9 cellular contexts compared by ENCODE assay signal in genomic region chr20:37528442-37529213, GRCh38. TPM values are rescaled to one million over a fixed set of nuclear protein-coding genes. Genes with fewer than 3 reads are reported as not detected.
DNase-seq lines count a peak whose midpoint lies in the region; ATAC-seq, FAIRE-seq and TF ChIP-seq lines count a peak whose summit lies in the region.
"Had no signal": no experiment of that assay in that cellular context is flagged by ENCODE, and none has a peak within 500 bp of the region (broad histone marks: within the 10 kb centered on the region; RNA-seq: fewer than 3 reads in every experiment).

No MANE protein-coding gene starts in this region.

- POLR2A ChIA-PET in A549 (lab: Yijun Ruan, JAX) (no interaction called here), K562 (lab: Yijun Ruan, JAX) (interaction anchor here (0.6 to 1.0 kb wide), 3 partner anchors 149 to 433 kb away, joined by 3 read pairs; partner anchors contain the start of gene RBL1)

- H3K27ac ChIP-seq in A549 (peak overlapping the region; percentile 96 to 99), K562 (ENCODE audit: extremely low read depth, low read depth, low read length) (peak overlapping the region; percentile 97), mesodermal cell (ENCODE audit: low read depth, low read length, severe bottlenecking) (peak overlapping the region; percentile 99)

- no peak for TF ChIP-seq EP300 in A549 (IDR thresholded peaks at IDR 0.05)
- TF ChIP-seq EP300 in K562 (IDR thresholded peaks at IDR 0.05; ENCODE audit: low read length): no peak

- FAIRE-seq in A549 (lab: Jason Lieb, UNC) (no peak), K562 (lab: Jason Lieb, UNC) (peak; percentile 26)
- FAIRE-seq: islet of Langerhans had no signal

- in situ Hi-C loops in K562 (cut with MboI): loop anchor here (5.0 kb wide), 1 partner anchor 256 kb away; no protein-coding TSS in a partner anchor

- DNase-seq in A549 (ENCODE audit: low read depth in 1 of 2, low spot score in 1 of 2) (no peak), K562 (ENCODE audit: extremely low read depth in 1 of 4, low spot score in 3 of 4) (no peak), C1 segment of cervical spinal cord (lab: John Stamatoyannopoulos, UW) (no peak), A172 (ENCODE audit: low spot score) (no peak)
- no peak for DNase-seq in stimulated activated CD8-positive, alpha-beta memory T cell treated with anti-CD3 and anti-CD28 coated beads, Interleukin-4, amount 100 ng/mL, for 48 hours

- TF ChIP-seq RAD21 in A549 (conservative IDR thresholded peaks at IDR 0.05 in 1 of 2, IDR thresholded peaks at IDR 0.05 in 1 of 2) (no peak), K562 (CRISPR knock-in tag; conservative IDR thresholded peaks at IDR 0.05 in 1 of 2, IDR thresholded peaks at IDR 0.05 in 1 of 2) (no peak)

- H3K4me1 ChIP-seq in A549: peaks cover 30% of the 10 kb centered on the region
- peaks cover 28 to 32% of the 10 kb centered on the region in 2 experiments for H3K4me1 ChIP-seq in K562 (replicated peaks in 1 of 2; ENCODE audit: control insufficient read depth in 2 of 2, insufficient read depth in 2 of 2, low read length in 2 of 2)
- H3K4me1 ChIP-seq in mesodermal cell (ENCODE audit: control insufficient read depth, insufficient read depth, low read length, poor library complexity, severe bottlenecking): peaks cover 19% of the 10 kb centered on the region

- no peaks in the 10 kb centered on the region; the same call in 1 of the 2 replicates for H4K20me1 ChIP-seq in K562 (replicated peaks; ENCODE audit: control insufficient read depth, insufficient read depth, low read length)

- TSS peak; percentile 96 for BruUV-seq in K562 (replicated peaks; lab: Mats Ljungman, UMichigan)

- peak overlapping the region; percentile 84 for H3K4me2 ChIP-seq in A549
- peak overlapping the region; percentile 85 for H3K4me2 ChIP-seq in K562 (ENCODE audit: insufficient read depth, low read length)

- CTCF ChIA-PET in A549 (lab: Yijun Ruan, JAX): interaction anchor here (0.7 to 10.2 kb wide), 9 partner anchors 13 to 335 kb away, joined by 3 to 120 read pairs (median 4); no protein-coding TSS in a partner anchor
- CTCF ChIA-PET in K562 (lab: Yijun Ruan, JAX; ENCODE audit: low intra/inter-chr PET ratio): interaction anchor here (1.6 kb wide), 1 partner anchor 336 kb away, joined by 3 read pairs; no protein-coding TSS in a partner anchor

- ATAC-seq in A549 (peak; percentile 14 to 36; a peak in 5 of 6 replicates), HG02973 (IDR thresholded peaks at IDR 0.05; ENCODE audit: unreplicated experiment) (peak; percentile 5), K562 (peak; percentile 11), GM21576 (IDR thresholded peaks at IDR 0.05; ENCODE audit: unreplicated experiment) (no peak)

- intact Hi-C loops in K562 (cut with micrococcal nuclease): loop anchor here (2.0 to 5.0 kb wide), 2 partner anchors 136 to 246 kb away; no protein-coding TSS in a partner anchor

- TF ChIP-seq POLR2A in A549 (IDR thresholded peaks at IDR 0.05; ENCODE audit: low read length) (no peak), K562 (conservative IDR thresholded peaks at IDR 0.05) (no peak)

- 0 out of 3 replicates have a peak, but pooled peaks cover 5% of the 10 kb centered on the region for H3K36me3 ChIP-seq in K562 (ENCODE audit: control insufficient read depth, insufficient read depth, low read length)
- peaks cover 21% of the 10 kb centered on the region for H3K36me3 ChIP-seq in mesodermal cell (ENCODE audit: control insufficient read depth, insufficient read depth, low read length)

- H3K9me3 ChIP-seq in A549 (no peaks in the 10 kb centered on the region), K562 (replicated peaks; ENCODE audit: control insufficient read depth, insufficient read depth, low read depth, low read length) (no peaks in the 10 kb centered on the region), mesodermal cell (ENCODE audit: control insufficient read depth, low read length) (no peaks in the 10 kb centered on the region)

- H3K27me3 ChIP-seq in K562 (ENCODE audit: control insufficient read depth in 2 of 2, insufficient read depth in 2 of 2, low read length in 2 of 2): no peaks in the 10 kb centered on the region

- H3K4me3 ChIP-seq in A549 (peak overlapping the region; percentile 100), K562 (peak overlapping the region; percentile 84), mesodermal cell (ENCODE audit: extremely low read depth, insufficient read depth, low read length, poor library complexity, severe bottlenecking) (peak overlapping the region; percentile 97)

- peaks cover 38% of the 10 kb centered on the region for H3K79me2 ChIP-seq in K562 (ENCODE audit: control insufficient read depth, insufficient read depth, low read length)

- H3K9me1 ChIP-seq in K562 (ENCODE audit: control insufficient read depth, insufficient read depth, low read length): peaks cover 4% of the 10 kb centered on the region

- TF ChIP-seq CTCF in A549 (IDR thresholded peaks at IDR 0.05): no peak
- TF ChIP-seq CTCF in K562 (IDR thresholded peaks at IDR 0.05 in 2 of 3, conservative IDR thresholded peaks at IDR 0.05 in 1 of 3; ENCODE audit: insufficient read depth in 2 of 3, low read depth in 1 of 3, low read length in 3 of 3): no peak

- H2AFZ ChIP-seq in K562 (ENCODE audit: low read depth, low read length): peak overlapping the region; percentile 94

- 46% methylated on average over 10 of the region's 10 CpGs for WGBS in A549 (ENCODE audit: missing lambda C conversion rate)
- WGBS in K562 (ENCODE audit: insufficient coverage, low coverage, missing lambda C conversion rate): 49% methylated on average over 10 of the region's 10 CpGs
- 68 to 77% methylated on average over 5 to 7 of the region's 10 CpGs for WGBS in mesodermal cell (ENCODE audit: insufficient coverage in 2 of 2), 2 experiments

- peak overlapping the region; percentile 88 to 92 for H3K9ac ChIP-seq in K562 (ENCODE audit: insufficient read depth in 1 of 2, low read depth in 2 of 2, low read length in 2 of 2)

TF ChIP-seq in A549, 52 proteins besides CTCF, POLR2A, EP300 and RAD21 (continues in another document):
- TF ChIP-seq EHMT2 (IDR thresholded peaks at IDR 0.05; ENCODE audit: low read depth): no peak
- TF ChIP-seq JUN (IDR thresholded peaks at IDR 0.05): no peak

RNA-seq across cellular contexts. Expression of gene BLCAP, which starts 1.0 kb away (rescaled TPM):
- polyA plus RNA-seq in A549 (2011; rRNA removed) (48.3 and 49.0 TPM in 2 replicates), A549 (2017; fragmentation: RNase III; extraction: RNeasy Plus Mini Kit Qiagen cat#74134 plus additional on column Dnase treatment) (30.3 to 31.5 TPM (median 30.7 TPM) in 3 replicates), K562 (2011; rRNA removed) (29.6 and 41.5 TPM in 2 replicates), K562 (2014; fragmentation: Illumina TruSeq; extraction: Trizol) (31.5 and 31.9 TPM in 2 replicates), K562 (2014; fragmentation: Nextera tagmentation; extraction: Ambion mirVana) (10 to 100 TPM; 16.9 to 17.3 TPM), K562 (2014; rRNA removed) (37.1 and 38.9 TPM in 2 replicates)
- polyA plus RNA-seq in A549 (2012; cell fraction: cytosol; rRNA removed): 38.7 and 49.6 TPM in 2 replicates
- polyA plus RNA-seq in A549 (2012; cell fraction: nucleus; rRNA removed): 40.4 and 41.5 TPM in 2 replicates
- 43.4 and 43.9 TPM in 2 replicates for polyA minus RNA-seq in A549 (2011; rRNA and poly(A)+ RNA removed)
- 43.7 and 53.8 TPM in 2 replicates for total RNA-seq in K562 (2011; cell fraction: chromatin; rRNA removed; ENCODE audit: low replicate concordance)
- total RNA-seq in K562 (2011; cell fraction: nucleolus; rRNA removed): 36.5 and 40.0 TPM in 2 replicates
- total RNA-seq in K562 (2011; cell fraction: nucleoplasm; rRNA removed): 62.1 and 86.8 TPM in 2 replicates
- total RNA-seq in K562 (2014; rRNA removed) (20.6 and 24.2 TPM in 2 replicates), K562 (2014; rRNA removed; fragmentation: Illumina TruSeq; extraction: Trizol) (19.6 and 21.0 TPM in 2 replicates), K562 (2015; rRNA removed; fragmentation: Illumina TruSeq; extraction: Trizol) (26.4 and 27.6 TPM in 2 replicates), K562 (2021) (30.1 and 34.0 TPM in 2 replicates)
- polyA plus RNA-seq in K562 (2011; cell fraction: cytosol; rRNA removed): 47.2 and 47.4 TPM in 2 replicates
- 31.4 and 37.8 TPM in 2 replicates for polyA plus RNA-seq in K562 (2011; cell fraction: nucleus; rRNA removed)
- polyA plus RNA-seq in K562 (2012): 25.2 and 30.6 TPM in 2 replicates
- 23.6 and 40.0 TPM in 2 replicates for polyA minus RNA-seq in K562 (2011; rRNA and poly(A)+ RNA removed)
- polyA minus RNA-seq in K562 (2011; cell fraction: cytosol; rRNA and poly(A)+ RNA removed): 11.2 and 17.5 TPM in 2 replicates
- polyA minus RNA-seq in K562 (2011; cell fraction: nucleus; rRNA and poly(A)+ RNA removed): 9.4 and 10.1 TPM in 2 replicates
- polyA plus RNA-seq in mesodermal cell (2013, experiment 1 of 2): 52.8 TPM
- polyA plus RNA-seq in mesodermal cell (2013, experiment 2 of 2): 45.0 TPM
- 32.0 and 32.3 TPM in 2 replicates for total RNA-seq in A172 (2014; rRNA removed; shearing (Covaris generic))

RNA-seq across cellular contexts. Expression of gene NNAT, which starts 7.6 kb away (rescaled TPM):
- not detected in 2 replicates for polyA plus RNA-seq in A549 (2011; rRNA removed)
- polyA plus RNA-seq in A549 (2012; cell fraction: cytosol; rRNA removed): not detected in 2 replicates
- not detected in 2 replicates for polyA plus RNA-seq in A549 (2012; cell fraction: nucleus; rRNA removed)
- polyA plus RNA-seq in A549 (2017; fragmentation: RNase III; extraction: RNeasy Plus Mini Kit Qiagen cat#74134 plus additional on column Dnase treatment): not detected in 3 replicates
- not detected in 2 replicates for polyA minus RNA-seq in A549 (2011; rRNA and poly(A)+ RNA removed)
- not detected in 2 replicates for total RNA-seq in K562 (2011; cell fraction: chromatin; rRNA removed; ENCODE audit: low replicate concordance)
- total RNA-seq in K562 (2011; cell fraction: nucleolus; rRNA removed): not detected in 2 replicates
- total RNA-seq in K562 (2011; cell fraction: nucleoplasm; rRNA removed): not detected in 2 replicates
- not detected in 2 replicates for total RNA-seq in K562 (2014; rRNA removed)
- not detected in 2 replicates for total RNA-seq in K562 (2014; rRNA removed; fragmentation: Illumina TruSeq; extraction: Trizol)
- not detected in 2 replicates for total RNA-seq in K562 (2015; rRNA removed; fragmentation: Illumina TruSeq; extraction: Trizol)
- 0.13 TPM in 1 of 2 replicates, not detected in the other for total RNA-seq in K562 (2021)
- polyA plus RNA-seq in K562 (2011; rRNA removed): not detected in 2 replicates
- polyA plus RNA-seq in K562 (2011; cell fraction: cytosol; rRNA removed): not detected in 2 replicates
- not detected in 2 replicates for polyA plus RNA-seq in K562 (2011; cell fraction: nucleus; rRNA removed)
- 0.34 and 0.64 TPM in 2 replicates for polyA plus RNA-seq in K562 (2012)
- polyA plus RNA-seq in K562 (2014; fragmentation: Illumina TruSeq; extraction: Trizol): not detected in 2 replicates
- polyA plus RNA-seq in K562 (2014; fragmentation: Nextera tagmentation; extraction: Ambion mirVana): not detected
- not detected in 2 replicates for polyA plus RNA-seq in K562 (2014; rRNA removed)
- polyA minus RNA-seq in K562 (2011; rRNA and poly(A)+ RNA removed): not detected in 2 replicates
- polyA minus RNA-seq in K562 (2011; cell fraction: cytosol; rRNA and poly(A)+ RNA removed): not detected in 2 replicates
- polyA minus RNA-seq in K562 (2011; cell fraction: nucleus; rRNA and poly(A)+ RNA removed): not detected in 2 replicates
- 83.6 TPM for polyA plus RNA-seq in mesodermal cell (2013, experiment 1 of 2)
- 87.7 TPM for polyA plus RNA-seq in mesodermal cell (2013, experiment 2 of 2)
- total RNA-seq in A172 (2014; rRNA removed; shearing (Covaris generic)): not detected in 2 replicates
